8 cellular contexts compared by ENCODE assay signal in the genomic region with DNA sequence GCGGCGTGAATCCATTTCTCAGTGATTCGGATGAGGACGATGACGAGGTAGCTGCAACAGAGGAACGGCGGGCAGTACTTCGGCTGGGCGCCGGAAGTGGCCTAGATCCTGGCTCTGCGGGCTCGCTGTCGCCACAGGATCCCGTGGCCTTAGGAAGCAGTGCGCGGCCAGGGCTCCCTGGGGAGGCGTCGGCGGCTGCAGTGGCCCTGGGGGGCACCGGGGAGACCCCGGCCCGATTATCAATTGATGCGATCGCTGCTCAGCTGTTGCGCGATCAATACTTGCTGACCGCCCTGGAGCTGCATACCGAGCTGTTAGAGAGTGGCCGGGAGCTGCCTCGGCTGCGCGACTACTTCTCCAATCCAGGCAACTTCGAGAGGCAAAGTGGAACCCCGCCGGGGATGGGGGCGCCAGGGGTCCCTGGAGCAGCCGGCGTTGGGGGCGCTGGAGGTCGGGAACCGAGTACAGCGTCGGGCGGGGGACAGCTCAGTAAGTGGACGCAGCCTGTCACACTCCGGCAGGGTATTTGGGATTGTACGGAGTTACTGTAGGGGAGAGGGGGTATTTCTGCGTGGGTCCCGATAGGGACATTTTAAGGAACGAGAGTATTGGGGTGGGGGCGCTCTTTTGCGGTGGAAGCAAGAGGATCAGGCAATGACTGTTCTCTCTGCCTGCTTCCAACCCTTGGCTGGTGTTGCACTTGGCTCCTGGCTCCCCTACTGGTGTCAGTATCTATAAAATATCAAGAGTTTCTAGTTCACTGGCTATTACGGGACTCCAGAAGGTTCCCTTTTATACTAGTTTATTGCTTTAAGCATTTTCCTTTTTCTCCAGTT. TPM values are rescaled to one million over a fixed set of nuclear protein-coding genes. Genes with fewer than 3 reads are reported as not detected.
DNase-seq lines count a peak whose midpoint lies in the region; ATAC-seq, FAIRE-seq and TF ChIP-seq lines count a peak whose summit lies in the region.

No MANE protein-coding gene starts in this region.

- H4K8ac ChIP-seq in trophoblast cell (ENCODE audit: low read depth, low read length), result peak overlapping the region; percentile 80

- peaks cover 5% of the 10 kb centered on the region; the same call in 1 of the 2 replicates for H4K20me1 ChIP-seq in OCI-LY7 (ENCODE audit: insufficient read depth, low read length)

- H3K9ac ChIP-seq in trophoblast cell (ENCODE audit: low read length), result peak overlapping the region; percentile 89

- no TSS peak for BruUV-seq in OCI-LY7 (replicated peaks; lab: Mats Ljungman, UMichigan)

- no peak for TF ChIP-seq POLR2A in heart left ventricle (IDR thresholded peaks at IDR 0.05)

- H3K14ac ChIP-seq in trophoblast cell (ENCODE audit: low read length), result peak overlapping the region; percentile 75

- H3K9me3 ChIP-seq in OCI-LY7 (ENCODE audit: low read length), result no peaks in the 10 kb centered on the region
- peaks cover 0 to 7% (median 0%) of the 10 kb centered on the region in 12 donors for H3K9me3 ChIP-seq in heart left ventricle
- H3K9me3 ChIP-seq in trophoblast cell (ENCODE audit: insufficient read depth, low read depth, low read length), result peaks cover 4% of the 10 kb centered on the region

- H3K4ac ChIP-seq in trophoblast cell (ENCODE audit: low read depth, low read length), result peak overlapping the region; percentile 85

- H3K9me2 ChIP-seq in OCI-LY7 (ENCODE audit: insufficient read depth, low read length), result no peaks in the 10 kb centered on the region

- H3K4me2 ChIP-seq in OCI-LY7 (ENCODE audit: low read length) (peak overlapping the region; percentile 83), trophoblast cell (ENCODE audit: low read length) (peak overlapping the region; percentile 97)

- no peaks in the 10 kb centered on the region for H3K27me3 Mint-ChIP-seq in activated naive CD8-positive, alpha-beta T cell treated with anti-CD3 and anti-CD28 coated beads for 36 hours

- H3K9me3 Mint-ChIP-seq in activated naive CD8-positive, alpha-beta T cell treated with anti-CD3 and anti-CD28 coated beads for 36 hours, result peaks cover 3% of the 10 kb centered on the region

- peaks cover 21% of the 10 kb centered on the region for H3K4me1 ChIP-seq in OCI-LY7 (ENCODE audit: insufficient read depth, low read length, poor library complexity, severe bottlenecking)
- peaks cover 0 to 51% (median 35%) of the 10 kb centered on the region in 12 donors for H3K4me1 ChIP-seq in heart left ventricle
- H3K4me1 ChIP-seq in trophoblast cell (ENCODE audit: control insufficient read depth in 1 of 2, insufficient read depth in 2 of 2, low read length in 2 of 2), result no peaks in the 10 kb centered on the region

- peak overlapping the region; percentile 93 for H3K4me3 Mint-ChIP-seq in activated naive CD8-positive, alpha-beta T cell treated with anti-CD3 and anti-CD28 coated beads for 36 hours

- H3K27me3 ChIP-seq in heart left ventricle, result no peaks in the 10 kb centered on the region
- no peaks in the 10 kb centered on the region for H3K27me3 ChIP-seq in trophoblast cell (ENCODE audit: insufficient read depth, low read length)

- no peak overlapping the region for H2BK120ac ChIP-seq in trophoblast cell (ENCODE audit: insufficient read depth, low read length, poor library complexity)

- H2BK12ac ChIP-seq in trophoblast cell (ENCODE audit: low read length), result no peak overlapping the region

- CTCF ChIA-PET in OCI-LY7 (lab: Charles Lee; ENCODE audit: unreplicated experiment), result interaction anchor here (1.2 kb wide), 1 partner anchor 62 kb away, joined by 4 read pairs; no protein-coding TSS in a partner anchor

- peak overlapping the region; percentile 74 for H3K18ac ChIP-seq in trophoblast cell (ENCODE audit: low read length)

- peak overlapping the region; percentile 80 for H2AFZ ChIP-seq in OCI-LY7 (ENCODE audit: low read length)
- peak overlapping the region; percentile 13 for H2AFZ ChIP-seq in trophoblast cell (ENCODE audit: insufficient read depth, low read length, poor library complexity)

- H3K79me1 ChIP-seq in trophoblast cell (ENCODE audit: low read length), result peaks cover 8% of the 10 kb centered on the region

- H3K79me2 ChIP-seq in OCI-LY7 (ENCODE audit: insufficient read depth, low read depth, low read length) (peaks cover 80% of the 10 kb centered on the region), trophoblast cell (ENCODE audit: control insufficient read depth, insufficient read depth, low read length, poor library complexity) (peaks cover 12% of the 10 kb centered on the region)

- H2BK5ac ChIP-seq in trophoblast cell (ENCODE audit: low read depth, low read length, poor library complexity), result peak overlapping the region; percentile 52

- POLR2A ChIA-PET in OCI-LY7 (lab: Charles Lee), result interaction anchor here (1.5 kb wide), 1 partner anchor 10 kb away, joined by 5 read pairs; no protein-coding TSS in a partner anchor

- H3K4me3 ChIP-seq in OCI-LY7 (ENCODE audit: low read depth, low read length, poor library complexity, severe bottlenecking) (peak overlapping the region; percentile 99), heart left ventricle (peak overlapping the region; percentile 66 to 100 (median 90)), trophoblast cell (ENCODE audit: low read depth, low read length) (peak overlapping the region; percentile 100)

- FAIRE-seq in HTR-8/SVneo (lab: Jason Lieb, UNC), result no peak

- ATAC-seq in HG03045 (IDR thresholded peaks at IDR 0.05; ENCODE audit: unreplicated experiment), result peak; percentile 5
- peak in 3 of 4 donors; percentile 15 to 31 (median 30) for ATAC-seq in heart left ventricle

- 0 to 1% (median 0%) methylated on average over 25 to 53 of the region's 53 CpGs for WGBS in heart left ventricle, 4 donors
- WGBS in trophoblast cell (ENCODE audit: extremely low coverage, insufficient coverage, insufficient read length), result no CpG with 5 or more reads among the region's 53 CpGs

- no peak overlapping the region for H3K23ac ChIP-seq in trophoblast cell (ENCODE audit: low read length)

- H4K91ac ChIP-seq in trophoblast cell (ENCODE audit: low read depth, low read length), result peak overlapping the region; percentile 78

- H3K27ac ChIP-seq in OCI-LY7 (ENCODE audit: low read depth, low read length, poor library complexity, severe bottlenecking) (peak overlapping the region; percentile 58), heart left ventricle (peak overlapping the region; percentile 10 to 87 (median 78)), trophoblast cell (ENCODE audit: low read depth, low read length) (peak overlapping the region; percentile 82)

- peak overlapping the region; percentile 24 for H2AK5ac ChIP-seq in trophoblast cell (ENCODE audit: low read length)

- peak overlapping the region; percentile 95 for H3K27ac Mint-ChIP-seq in activated naive CD8-positive, alpha-beta T cell treated with anti-CD3 and anti-CD28 coated beads for 36 hours

- intact Hi-C loops in OCI-LY7 (cut with micrococcal nuclease; ENCODE audit: unreplicated experiment), result loop anchor here (5.0 kb wide), 1 partner anchor 335 kb away; a partner anchor contains a TSS
- intact Hi-C loops in heart left ventricle (cut with DNase I), result loop anchor here in 8 of 10 donors (2.0 to 10.0 kb wide), 8 partner anchors 60 to 1180 kb away; a partner anchor contains a TSS

- peaks cover 49% of the 10 kb centered on the region for H3K4me1 Mint-ChIP-seq in activated naive CD8-positive, alpha-beta T cell treated with anti-CD3 and anti-CD28 coated beads for 36 hours

- peaks cover 7% of the 10 kb centered on the region for H3K36me3 ChIP-seq in OCI-LY7 (ENCODE audit: insufficient read depth, low read length)
- H3K36me3 ChIP-seq in heart left ventricle, result no peaks in the 10 kb centered on the region
- no peaks in the 10 kb centered on the region for H3K36me3 ChIP-seq in trophoblast cell (ENCODE audit: control insufficient read depth in 1 of 2, insufficient read depth in 2 of 2, low read length in 2 of 2)

- peak overlapping the region; percentile 9 for H4K12ac ChIP-seq in trophoblast cell (ENCODE audit: low read depth, low read length)

- H3K36me3 Mint-ChIP-seq in activated naive CD8-positive, alpha-beta T cell treated with anti-CD3 and anti-CD28 coated beads for 36 hours, result peaks cover 24% of the 10 kb centered on the region

- peak; percentile 18 for DNase-seq in NCI-H446 treated with DMSO at 0.1 percent for 48 hours (lab: John Stamatoyannopoulos, UW)
- DNase-seq in NCI-H446 (lab: John Stamatoyannopoulos, UW), result no peak
- DNase-seq in OCI-LY7 (ENCODE audit: low spot score), result peak; percentile 39
- peak; percentile 14 for DNase-seq in activated naive CD8-positive, alpha-beta T cell treated with anti-CD3 and anti-CD28 coated beads for 36 hours
- peak in 4 of 5 donors; percentile 12 to 68 (median 28) for DNase-seq in heart left ventricle
- DNase-seq in trophoblast cell, result peak in 1 of 2 donors; percentile 70
- DNase-seq in HTR-8/SVneo (ENCODE audit: insufficient read length, low spot score), result no peak

- TF ChIP-seq CTCF in OCI-LY7 (conservative IDR thresholded peaks at IDR 0.05; ENCODE audit: low read length) (peak; percentile 48), heart left ventricle (IDR thresholded peaks at IDR 0.05) (no peak)

RNA-seq across cellular contexts. Expression of a gene that starts 0.7 kb away (rescaled TPM):
- 12.3 and 23.1 TPM in 2 replicates for total RNA-seq in OCI-LY7 (2014; rRNA removed; shearing (Covaris generic))
- 21.2 and 21.9 TPM in 2 replicates for total RNA-seq in OCI-LY7 (2022)
- total RNA-seq in activated naive CD8-positive, alpha-beta T cell treated with anti-CD3 and anti-CD28 coated beads for 36 hours, result 10 to 100 TPM; 13.5 to 13.9 TPM
- 10 to 100 TPM; 11.6 to 24.8 (median 15.2) TPM for total RNA-seq in heart left ventricle
- 1 to 10 TPM; 7.4 to 9.0 TPM for polyA plus RNA-seq in heart left ventricle
- polyA plus RNA-seq in trophoblast cell (2013), result 10.2 and 12.0 TPM in 2 replicates

RNA-seq across cellular contexts. Expression of a gene that starts 0.9 kb away (rescaled TPM):
- total RNA-seq in OCI-LY7 (2014; rRNA removed; shearing (Covaris generic)), result 9.9 and 10.9 TPM in 2 replicates
- 21.6 and 23.7 TPM in 2 replicates for total RNA-seq in OCI-LY7 (2022)
- 10 to 100 TPM; 21.5 to 25.0 TPM for total RNA-seq in activated naive CD8-positive, alpha-beta T cell treated with anti-CD3 and anti-CD28 coated beads for 36 hours
- total RNA-seq in heart left ventricle, result 10 to 100 TPM; 16.6 to 29.6 (median 23.3) TPM
- 10 to 100 TPM in 1 of 2 donors, 1 to 10 TPM in 1; 4.3 to 10.6 TPM for polyA plus RNA-seq in heart left ventricle
- 15.3 TPM in 2 replicates for polyA plus RNA-seq in trophoblast cell (2013)

Comparison
In these comparisons a context has a peak if more than half of its experiments do, and no peak if none do; other contexts are left out.
1. DNase-seq: peak in NCI-H446 treated with DMSO at 0.1 percent for 48 hours (single experiment), OCI-LY7 (single experiment), activated naive CD8-positive, alpha-beta T cell treated with anti-CD3 and anti-CD28 coated beads for 36 hours (single experiment) and heart left ventricle (4 of 5); none in NCI-H446 (0 of 2) and HTR-8/SVneo (single experiment).
2. Peak in every context shown above with its lines, with median percentiles within 50 percentile points of each other: H3K27ac ChIP-seq and H3K4me3 ChIP-seq.